In the genomic region with DNA sequence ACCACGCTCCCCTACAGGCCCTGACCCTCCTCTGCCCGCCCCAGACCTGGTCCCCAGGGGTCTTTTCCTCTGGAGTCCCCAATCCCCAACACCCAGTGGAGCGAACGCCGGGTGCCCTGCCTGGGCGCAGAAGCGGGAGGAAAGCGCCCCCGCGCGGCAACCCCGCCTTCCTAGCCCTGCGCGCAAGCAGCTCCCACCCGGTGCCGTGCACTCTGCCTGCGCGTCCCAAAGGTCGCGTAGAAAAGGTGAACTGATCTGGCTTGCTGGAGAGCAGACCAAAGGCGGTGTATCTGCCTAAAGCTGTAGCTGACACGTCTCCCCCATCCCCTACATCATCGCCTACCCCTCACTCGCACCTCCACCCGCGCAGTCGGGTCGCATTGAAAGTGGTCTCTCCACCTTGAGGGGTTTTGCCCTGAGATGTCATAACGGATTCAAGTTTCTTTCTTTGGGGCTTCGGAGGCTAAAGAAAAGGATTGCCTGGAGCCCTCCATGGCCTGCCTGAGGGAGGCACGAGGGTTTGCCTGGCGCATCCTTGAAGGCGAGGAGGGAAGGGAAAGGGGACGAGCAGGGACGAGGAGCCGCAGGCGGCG, we compare ENCODE assay signal across 9 cellular contexts. TPM values are rescaled to one million over a fixed set of nuclear protein-coding genes. Genes with fewer than 3 reads are reported as not detected.
DNase-seq lines count a peak whose midpoint lies in the region; ATAC-seq and TF ChIP-seq lines count a peak whose summit lies in the region.
"Had no signal": no experiment of that assay in that cellular context is flagged by ENCODE, and none has a peak within 500 bp of the region (broad histone marks: within the 10 kb centered on the region; RNA-seq: fewer than 3 reads in every experiment).

No MANE protein-coding gene starts in this region.

- TF ChIP-seq CTCF in stomach (IDR thresholded peaks at IDR 0.05) (peak in 1 of 7 experiments; percentile 5), gastroesophageal sphincter (IDR thresholded peaks at IDR 0.05) (peak in 1 of 4 experiments; percentile 34)

- TF ChIP-seq EP300 in stomach (IDR thresholded peaks at IDR 0.05) = no peak
- no peak for TF ChIP-seq EP300 in gastroesophageal sphincter (IDR thresholded peaks at IDR 0.05)

- DNase-seq in activated CD4-positive, CD25-positive, alpha-beta regulatory T cell treated with anti-CD3 and anti-CD28 coated beads, Interleukin-2, amount 50 U/mL, for 72 hours = no peak
- DNase-seq in activated naive CD4-positive, alpha-beta T cell treated with anti-CD3 and anti-CD28 coated beads, Interleukin-2, amount 10 ng/mL, durations not matched to agents 7 days and 5 days = peak; percentile 46
- no peak for DNase-seq in immature natural killer cell
- DNase-seq in stomach = no peak
- DNase-seq: occipital lobe had no signal

- TF ChIP-seq POLR2A in stomach (IDR thresholded peaks at IDR 0.05) = no peak
- TF ChIP-seq POLR2A in gastroesophageal sphincter (IDR thresholded peaks at IDR 0.05) = no peak

- no peak overlapping the region for H3K27ac ChIP-seq in stomach
- H3K27ac ChIP-seq in gastroesophageal sphincter = no peak overlapping the region

- H3K9me3 ChIP-seq in stomach (peaks cover 0 to 13% (median 0%) of the 10 kb centered on the region in 4 donors), gastroesophageal sphincter (no peaks in the 10 kb centered on the region)

- peaks cover 50% of the 10 kb centered on the region for H3K4me1 Mint-ChIP-seq in activated naive CD4-positive, alpha-beta T cell treated with anti-CD3 and anti-CD28 coated beads, Interleukin-2, amount 10 ng/mL, durations not matched to agents 7 days and 5 days
- peaks cover 39 to 52% of the 10 kb centered on the region in 2 donors for H3K4me1 Mint-ChIP-seq in immature natural killer cell

- H3K27me3 Mint-ChIP-seq in activated naive CD4-positive, alpha-beta T cell treated with anti-CD3 and anti-CD28 coated beads, Interleukin-2, amount 10 ng/mL, durations not matched to agents 7 days and 5 days = peaks cover 100% of the 10 kb centered on the region
- H3K27me3 Mint-ChIP-seq in immature natural killer cell (ENCODE audit: low read depth in 3 of 3) = peaks cover 34 to 43% (median 41%) of the 10 kb centered on the region in 3 donors

- WGBS in stomach, 5 donors = 18 to 30% (median 20%) methylated on average over 23 to 38 of the region's 38 CpGs
- WGBS in gastroesophageal sphincter (ENCODE audit: low coverage in 1 of 2), 2 donors = 8 to 22% methylated on average over 4 to 6 of the region's 38 CpGs

- no peaks in the 10 kb centered on the region for H3K9me3 Mint-ChIP-seq in activated naive CD4-positive, alpha-beta T cell treated with anti-CD3 and anti-CD28 coated beads, Interleukin-2, amount 10 ng/mL, durations not matched to agents 7 days and 5 days
- peaks cover 0 to 2% (median 0%) of the 10 kb centered on the region in 6 donors for H3K9me3 Mint-ChIP-seq in immature natural killer cell

- peaks cover 51 to 64% (median 62%) of the 10 kb centered on the region in 4 donors for H3K4me1 ChIP-seq in stomach
- H3K4me1 ChIP-seq in gastroesophageal sphincter = peaks cover 2 to 65% (median 52%) of the 10 kb centered on the region in 3 donors

- H3K36me3 ChIP-seq in stomach = no peaks in the 10 kb centered on the region
- H3K36me3 ChIP-seq in gastroesophageal sphincter = no peaks in the 10 kb centered on the region

- CTCF ChIA-PET in activated naive CD4-positive, alpha-beta T cell treated with anti-CD3 and anti-CD28 coated beads, Interleukin-2, amount 10 ng/mL, durations not matched to agents 7 days and 5 days (lab: Charles Lee) = interaction anchor here (0.6 to 3.1 kb wide), 13 partner anchors 10 to 586 kb away, joined by 3 to 16 read pairs (median 5); a partner anchor contains a TSS

- peak overlapping the region; percentile 46 for H3K4me3 Mint-ChIP-seq in activated naive CD4-positive, alpha-beta T cell treated with anti-CD3 and anti-CD28 coated beads, Interleukin-2, amount 10 ng/mL, durations not matched to agents 7 days and 5 days
- peak overlapping the region; percentile 12 to 83 (median 59) for H3K4me3 Mint-ChIP-seq in immature natural killer cell

- peak overlapping the region; percentile 74 for H3K27ac Mint-ChIP-seq in activated naive CD4-positive, alpha-beta T cell treated with anti-CD3 and anti-CD28 coated beads, Interleukin-2, amount 10 ng/mL, durations not matched to agents 7 days and 5 days
- H3K27ac Mint-ChIP-seq in immature natural killer cell = no peak overlapping the region

- H3K4me3 ChIP-seq in stomach (peak overlapping the region; percentile 25 to 44 (median 34)), gastroesophageal sphincter (peak overlapping the region in 1 of 2 donors; percentile 49)

- intact Hi-C loops in stomach (cut with DNase I; ENCODE audit: low total_unique reads) = no loop called here

- H3K27me3 ChIP-seq in stomach (peaks cover 51 to 100% (median 73%) of the 10 kb centered on the region in 3 donors), gastroesophageal sphincter (peaks cover 100% of the 10 kb centered on the region)

- peaks cover 2% of the 10 kb centered on the region for H3K36me3 Mint-ChIP-seq in activated naive CD4-positive, alpha-beta T cell treated with anti-CD3 and anti-CD28 coated beads, Interleukin-2, amount 10 ng/mL, durations not matched to agents 7 days and 5 days
- H3K36me3 Mint-ChIP-seq in immature natural killer cell = no peaks in the 10 kb centered on the region

- ATAC-seq in activated CD4-positive, CD25-positive, alpha-beta regulatory T cell treated with anti-CD3 and anti-CD28 coated beads, Interleukin-2, amount 50 U/mL, for 24 hours = peak; percentile 29 to 43
- ATAC-seq in GM18502 (IDR thresholded peaks at IDR 0.05; ENCODE audit: poor library complexity, unreplicated experiment) (no peak), HG02678 (IDR thresholded peaks at IDR 0.05; ENCODE audit: unreplicated experiment) (no peak), gastroesophageal sphincter (no peak)

RNA-seq across cellular contexts. Expression of a gene that starts 5.7 kb away (rescaled TPM):
- polyA plus RNA-seq in immature natural killer cell (not detected), stomach (under 1 TPM in 2 of 3 donors, not detected in 1; 0.38 to 0.81 TPM)
- total RNA-seq in stomach (1 to 10 TPM in 1 of 5 donors, not detected in 4; 2.4 TPM), gastroesophageal sphincter (not detected)

RNA-seq across cellular contexts. Expression of a gene that starts 52.2 kb away (rescaled TPM):
- polyA plus RNA-seq in immature natural killer cell = not detected
- total RNA-seq in stomach = not detected
- 1 to 10 TPM; 1.5 to 6.8 (median 6.1) TPM for polyA plus RNA-seq in stomach
- not detected for total RNA-seq in gastroesophageal sphincter
- total RNA-seq: occipital lobe had no signal

Comparison
In these comparisons a context has a peak if more than half of its experiments do, and no peak if none do; other contexts are left out.
1. ATAC-seq: peak in activated CD4-positive, CD25-positive, alpha-beta regulatory T cell treated with anti-CD3 and anti-CD28 coated beads, Interleukin-2, amount 50 U/mL, for 24 hours (2 of 2); none in GM18502 (single experiment), HG02678 (single experiment) and gastroesophageal sphincter (single experiment).